In genomic region chr17:76336756-76337412, GRCh38 we compare ENCODE assay signal across 14 cellular contexts.
"Had no signal": no experiment of that assay in that cellular context is flagged by ENCODE, and none has a peak within 500 bp of the region (broad histone marks: within the 10 kb centered on the region; RNA-seq: fewer than 3 reads in every experiment).

No MANE protein-coding gene starts in this region.

- H3K9me3 Mint-ChIP-seq: activated naive CD4-positive, alpha-beta T cell treated with anti-CD3 and anti-CD28 coated beads, Interleukin-2, amount 50 U/mL, for 24 hours; brain; dendritic cell treated with granulocyte-macrophage colony-stimulating factor and Interleukin-4, amounts not matched to agents 40 ng/mL and 50 ng/mL, for 4 days; natural killer cell; stimulated activated naive CD8-positive, alpha-beta T cell treated with anti-CD3 and anti-CD28 coated beads, Interleukin-15, Interleukin-2, amounts not matched to agents 100 ng/mL and 50 ng/mL, for 24 hours; T-helper 1 cell treated with Interleukin-12 subunit alpha and Interleukin-12 subunit beta and Interleukin-4 antibody, amounts not matched to agents 30 μg/mL and 1 μg/mL, for 36 hours had no signal

- DNase-seq: activated CD4-positive, alpha-beta T cell treated with anti-CD3 and anti-CD28 coated beads, Interleukin-2, amount 50 U/mL, for 1 hour; activated CD4-positive, CD25-positive, alpha-beta regulatory T cell; head of caudate nucleus; left cardiac atrium; natural killer cell; occipital lobe; stimulated activated CD4-positive, alpha-beta T cell treated with anti-CD3 and anti-CD28 coated beads, Interleukin-15, amount 100 ng/mL, for 24 hours; stimulated activated CD4-positive, alpha-beta T cell treated with anti-CD3 and anti-CD28 coated beads, Interleukin-4, amount 100 ng/mL, for 24 hours had no signal

- H3K4me3 Mint-ChIP-seq: activated naive CD4-positive, alpha-beta T cell treated with anti-CD3 and anti-CD28 coated beads, Interleukin-2, amount 50 U/mL, for 24 hours; dendritic cell treated with granulocyte-macrophage colony-stimulating factor and Interleukin-4, amounts not matched to agents 40 ng/mL and 50 ng/mL, for 4 days; natural killer cell; stimulated activated naive CD8-positive, alpha-beta T cell treated with anti-CD3 and anti-CD28 coated beads, Interleukin-15, Interleukin-2, amounts not matched to agents 100 ng/mL and 50 ng/mL, for 24 hours; T-helper 1 cell treated with Interleukin-12 subunit alpha and Interleukin-12 subunit beta and Interleukin-4 antibody, amounts not matched to agents 30 μg/mL and 1 μg/mL, for 36 hours had no signal

- H3K36me3 Mint-ChIP-seq: natural killer cell had no signal

- H3K27me3 Mint-ChIP-seq: activated naive CD4-positive, alpha-beta T cell treated with anti-CD3 and anti-CD28 coated beads, Interleukin-2, amount 50 U/mL, for 24 hours; brain; dendritic cell treated with granulocyte-macrophage colony-stimulating factor and Interleukin-4, amounts not matched to agents 40 ng/mL and 50 ng/mL, for 4 days; stimulated activated naive CD8-positive, alpha-beta T cell treated with anti-CD3 and anti-CD28 coated beads, Interleukin-15, Interleukin-2, amounts not matched to agents 100 ng/mL and 50 ng/mL, for 24 hours had no signal

- ATAC-seq: esophagus mucosa, natural killer cell had no signal

- H3K27ac Mint-ChIP-seq: activated naive CD4-positive, alpha-beta T cell treated with anti-CD3 and anti-CD28 coated beads, Interleukin-2, amount 50 U/mL, for 24 hours; dendritic cell treated with granulocyte-macrophage colony-stimulating factor and Interleukin-4, amounts not matched to agents 40 ng/mL and 50 ng/mL, for 4 days; natural killer cell; stimulated activated naive CD8-positive, alpha-beta T cell treated with anti-CD3 and anti-CD28 coated beads, Interleukin-15, Interleukin-2, amounts not matched to agents 100 ng/mL and 50 ng/mL, for 24 hours; T-helper 1 cell treated with Interleukin-12 subunit alpha and Interleukin-12 subunit beta and Interleukin-4 antibody, amounts not matched to agents 30 μg/mL and 1 μg/mL, for 36 hours had no signal
